In the genomic region with DNA sequence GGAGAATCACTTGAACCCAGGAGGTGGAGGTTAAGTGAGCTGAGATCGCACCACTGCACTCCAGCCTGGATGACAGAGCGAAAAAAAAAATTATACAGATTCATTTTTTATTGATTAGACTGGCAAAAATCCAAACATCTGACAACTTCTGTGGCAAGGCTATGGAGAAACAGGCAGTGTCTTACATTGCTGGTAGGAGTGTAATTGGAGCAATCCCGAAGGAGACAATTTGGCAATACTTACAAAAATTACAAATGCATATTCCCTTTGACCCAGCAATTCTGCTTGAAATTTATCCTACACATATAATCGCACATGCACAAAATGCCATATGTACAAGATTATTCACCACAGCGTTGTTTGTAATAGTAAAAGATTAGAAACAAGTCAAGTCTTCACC, we compare ENCODE assay signal across 23 cellular contexts.
"Had no signal": no experiment of that assay in that cellular context is flagged by ENCODE, and none has a peak within 500 bp of the region (broad histone marks: within the 10 kb centered on the region; RNA-seq: fewer than 3 reads in every experiment).

No MANE protein-coding gene starts in this region.

- H3K4me2 ChIP-seq: KMS-11 had no signal

- H3K27me3 ChIP-seq: SJSA1 had no signal

- H3K27ac ChIP-seq: KMS-11, SJSA1, SK-N-MC had no signal

- H3K36me3 ChIP-seq: SJSA1 had no signal

- H3K9me3 ChIP-seq: SJSA1 had no signal

- FAIRE-seq: HepG2, RCC 7860 had no signal

- DNase-seq: IMR-90, Kasumi-1, MM.1S, MV-4-11, NCI-H1048, NCI-H1105, NCI-H1417, NCI-H1436 treated with DMSO at 0.1 percent for 48 hours, NCI-H1694 treated with DMSO at 0.1 percent for 48 hours, NCI-H1930, NCI-H2081, NCI-H2107, NCI-H524, NCI-H526 treated with DMSO at 0.1 percent for 48 hours, NCI-H774, Right ventricle myocardium superior, RPMI8226, SIG-M5 had no signal

- ATAC-seq: HepG2 had no signal

- H3K9ac ChIP-seq: KMS-11 had no signal

- H3K4me3 ChIP-seq: SJSA1, SK-N-MC had no signal
